ENCODE assay signal across 8 cellular contexts in genomic region chr4:120923201-120923522, GRCh38. TPM values are rescaled to one million over a fixed set of nuclear protein-coding genes. Genes with fewer than 3 reads are reported as not detected.
DNase-seq lines count a peak whose midpoint lies in the region; ATAC-seq and TF ChIP-seq lines count a peak whose summit lies in the region.

No MANE protein-coding gene starts in this region.

- CTCF ChIA-PET in CD4-positive, alpha-beta T cell (lab: Charles Lee), result no interaction called here

- no peak for TF ChIP-seq CTCF in CD4-positive, alpha-beta T cell (IDR thresholded peaks at IDR 0.05)

- no peak overlapping the region for H3K27ac ChIP-seq in CD4-positive, alpha-beta T cell (ENCODE audit: low read depth, low read length)
- peak overlapping the region; percentile 87 for H3K27ac ChIP-seq in SJCRH30

- H2AFZ ChIP-seq in neuron (ENCODE audit: low read depth, low read length), result peak overlapping the region; percentile 96

- no peaks in the 10 kb centered on the region for H3K9me3 Mint-ChIP-seq in CD4-positive, alpha-beta T cell

- H3K9me3 ChIP-seq in CD4-positive, alpha-beta T cell (ENCODE audit: control insufficient read depth, low read length), result no peaks in the 10 kb centered on the region
- no peaks in the 10 kb centered on the region for H3K9me3 ChIP-seq in SJCRH30 (replicated peaks)
- no peaks in the 10 kb centered on the region for H3K9me3 ChIP-seq in neuron (ENCODE audit: low read length)

- no peaks in the 10 kb centered on the region for H3K36me3 ChIP-seq in SJCRH30
- H3K36me3 ChIP-seq in neuron (ENCODE audit: insufficient read depth, low read length), result no peaks in the 10 kb centered on the region

- no peak for TF ChIP-seq POLR2A in erythroblast (IDR thresholded peaks at IDR 0.05; ENCODE audit: low read length)

- peak overlapping the region; percentile 56 for H3K27ac Mint-ChIP-seq in CD4-positive, alpha-beta T cell

- H3K4me3 ChIP-seq in SJCRH30 (peak overlapping the region; percentile 75), neuron (ENCODE audit: low read length) (peak overlapping the region; percentile 78)

- no peaks in the 10 kb centered on the region for H3K4me1 ChIP-seq in SJCRH30
- peaks cover 12% of the 10 kb centered on the region for H3K4me1 ChIP-seq in neuron (ENCODE audit: insufficient read depth, low read length)

- POLR2A ChIA-PET in CD4-positive, alpha-beta T cell (lab: Charles Lee), result no interaction called here

- H3K36me3 Mint-ChIP-seq in CD4-positive, alpha-beta T cell (ENCODE audit: low read depth), result peaks cover 6% of the 10 kb centered on the region

- peak; percentile 36 for ATAC-seq in CD4-positive, alpha-beta T cell (ENCODE audit: poor library complexity)
- no peak for ATAC-seq in HG03095 (IDR thresholded peaks at IDR 0.05; ENCODE audit: unreplicated experiment)
- no peak for ATAC-seq in GM19351 (IDR thresholded peaks at IDR 0.05; ENCODE audit: unreplicated experiment)

- H3K27me3 Mint-ChIP-seq in CD4-positive, alpha-beta T cell, result peaks cover 35% of the 10 kb centered on the region

- peak overlapping the region; percentile 91 for H3K4me3 Mint-ChIP-seq in CD4-positive, alpha-beta T cell

- H3K4me1 Mint-ChIP-seq in CD4-positive, alpha-beta T cell (ENCODE audit: low read depth), result peaks cover 14% of the 10 kb centered on the region

- H3K27me3 ChIP-seq in CD4-positive, alpha-beta T cell (ENCODE audit: control insufficient read depth, insufficient read depth, low read length), result peaks cover 7% of the 10 kb centered on the region
- no peaks in the 10 kb centered on the region for H3K27me3 ChIP-seq in SJCRH30
- no peaks in the 10 kb centered on the region for H3K27me3 ChIP-seq in neuron (ENCODE audit: insufficient read depth, low read length)

- intact Hi-C loops in CD4-positive, alpha-beta T cell (cut with DNase I, micrococcal nuclease), result loop anchor here (5.0 to 10.0 kb wide), 2 partner anchors 122 to 129 kb away; no protein-coding TSS in a partner anchor

- DNase-seq in CD4-positive, alpha-beta T cell, result no peak
- DNase-seq in SJCRH30, result no peak
- DNase-seq in erythroblast (lab: John Stamatoyannopoulos, UW), result peak; percentile 25 to 29
- DNase-seq in NCI-H146 (lab: John Stamatoyannopoulos, UW), result no peak
- DNase-seq in NCI-H2029 (lab: John Stamatoyannopoulos, UW), result no peak

RNA-seq across cellular contexts. Expression of gene PRDM5, which starts 0.6 kb away (rescaled TPM):
- total RNA-seq in CD4-positive, alpha-beta T cell, result under 1 TPM; 0.14 to 0.22 TPM
- 31.4 and 40.5 TPM in 2 replicates for total RNA-seq in SJCRH30 (2014; rRNA removed; shearing (Covaris generic))

Comparison
In these comparisons a context has a peak if more than half of its experiments do, and no peak if none do; other contexts are left out.
1. DNase-seq: peak in erythroblast (2 of 2); none in CD4-positive, alpha-beta T cell (0 of 10), SJCRH30 (0 of 2), NCI-H146 (single experiment) and NCI-H2029 (single experiment).
2. RNA of gene PRDM5, which starts 0.6 kb away (total RNA-seq): 31.4 to 40.5 TPM in SJCRH30; 0.14 to 0.22 TPM in CD4-positive, alpha-beta T cell; every median in the first group is over 10 times any median in the second.